In genomic region chr1:225772323-225772768, GRCh38 we compare ENCODE assay signal across 1 cellular context.
TF ChIP-seq lines count a peak whose summit lies in the region.

No MANE protein-coding gene starts in this region.

TF ChIP-seq in K562, 482 proteins besides CTCF, POLR2A, EP300 and RAD21 (continued from another document and continues in another):
- TF ChIP-seq, protein P1, sequence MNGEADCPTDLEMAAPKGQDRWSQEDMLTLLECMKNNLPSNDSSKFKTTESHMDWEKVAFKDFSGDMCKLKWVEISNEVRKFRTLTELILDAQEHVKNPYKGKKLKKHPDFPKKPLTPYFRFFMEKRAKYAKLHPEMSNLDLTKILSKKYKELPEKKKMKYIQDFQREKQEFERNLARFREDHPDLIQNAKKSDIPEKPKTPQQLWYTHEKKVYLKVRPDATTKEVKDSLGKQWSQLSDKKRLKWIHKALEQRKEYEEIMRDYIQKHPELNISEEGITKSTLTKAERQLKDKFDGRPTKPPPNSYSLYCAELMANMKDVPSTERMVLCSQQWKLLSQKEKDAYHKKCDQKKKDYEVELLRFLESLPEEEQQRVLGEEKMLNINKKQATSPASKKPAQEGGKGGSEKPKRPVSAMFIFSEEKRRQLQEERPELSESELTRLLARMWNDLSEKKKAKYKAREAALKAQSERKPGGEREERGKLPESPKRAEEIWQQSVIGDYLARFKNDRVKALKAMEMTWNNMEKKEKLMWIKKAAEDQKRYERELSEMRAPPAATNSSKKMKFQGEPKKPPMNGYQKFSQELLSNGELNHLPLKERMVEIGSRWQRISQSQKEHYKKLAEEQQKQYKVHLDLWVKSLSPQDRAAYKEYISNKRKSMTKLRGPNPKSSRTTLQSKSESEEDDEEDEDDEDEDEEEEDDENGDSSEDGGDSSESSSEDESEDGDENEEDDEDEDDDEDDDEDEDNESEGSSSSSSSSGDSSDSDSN (IDR thresholded peaks at IDR 0.05; ENCODE audit: borderline replicate concordance in 1 of 2, low read depth in 2 of 2, low read length in 2 of 2): 0 out of 4 replicates have a peak, but pooled peaks of 1 of the 2 experiments have one; percentile 41
- no peak for TF ChIP-seq MCM7 (IDR thresholded peaks at IDR 0.05)
- TF ChIP-seq ZNF696 (CRISPR knock-in tag; conservative IDR thresholded peaks at IDR 0.05): no peak
- TF ChIP-seq ZNF699 (CRISPR knock-in tag; IDR thresholded peaks at IDR 0.05; ENCODE audit: insufficient replicate concordance): no peak
- TF ChIP-seq TFE3 (CRISPR knock-in tag; IDR thresholded peaks at IDR 0.05): no peak
- TF ChIP-seq SP2 (IDR thresholded peaks at IDR 0.05; ENCODE audit: extremely low read depth, low read depth, low read length, poor library complexity, severe bottlenecking): no peak
- no peak for TF ChIP-seq BHLHE40 (IDR thresholded peaks at IDR 0.05; ENCODE audit: low read length)
- TF ChIP-seq SRSF7 (optimal IDR thresholded peaks at IDR 0.05; ENCODE audit: low read depth, low read length): no peak
- TF ChIP-seq TRIM28 (IDR thresholded peaks at IDR 0.05): no peak
- TF ChIP-seq EP400 (IDR thresholded peaks at IDR 0.05): no peak
- TF ChIP-seq ZC3H11A (IDR thresholded peaks at IDR 0.05; ENCODE audit: low read depth, low read length): no peak
- no peak for TF ChIP-seq ZNF431 (CRISPR knock-in tag; IDR thresholded peaks at IDR 0.05)
- peak; percentile 92 for TF ChIP-seq SMC3 (conservative IDR thresholded peaks at IDR 0.05; ENCODE audit: insufficient read depth, low read depth, low read length)
- peak in 1 of 2 experiments; percentile 61; a peak in 1 of 4 replicates for TF ChIP-seq RCOR1 (IDR thresholded peaks at IDR 0.05; ENCODE audit: borderline replicate concordance in 1 of 2, low read depth in 2 of 2, low read length in 2 of 2)
- no peak for TF ChIP-seq ZNF140 (CRISPR knock-in tag; IDR thresholded peaks at IDR 0.05)
- TF ChIP-seq CXXC5 (CRISPR knock-in tag; IDR thresholded peaks at IDR 0.05): 0 out of 2 replicates have a peak, but pooled peaks have one; percentile 20
- 0 out of 2 replicates have a peak, but pooled peaks have one; percentile 25 for TF ChIP-seq ZHX1 (conservative IDR thresholded peaks at IDR 0.05; ENCODE audit: low read length)
- no peak for TF ChIP-seq SAP30 (IDR thresholded peaks at IDR 0.05; ENCODE audit: borderline replicate concordance, insufficient read depth, low read depth, low read length, poor library complexity, severe bottlenecking)
- no peak for TF ChIP-seq NR2C2 (CRISPR knock-in tag; IDR thresholded peaks at IDR 0.05)
- no peak for TF ChIP-seq NR2C2 (tag; IDR thresholded peaks at IDR 0.05)
- 0 out of 2 replicates have a peak, but pooled peaks have one; percentile 38 for TF ChIP-seq CBX5 (IDR thresholded peaks at IDR 0.05; ENCODE audit: borderline replicate concordance, low read depth)
- peak; percentile 52; the same call in 1 of the 2 replicates for TF ChIP-seq JUND (IDR thresholded peaks at IDR 0.05; ENCODE audit: borderline replicate concordance, low read depth, low read length)
- TF ChIP-seq JUND (tag; IDR thresholded peaks at IDR 0.05; ENCODE audit: borderline replicate concordance, low read depth, low read length): 0 out of 3 replicates have a peak, but pooled peaks have one; percentile 9
- 0 out of 2 replicates have a peak, but pooled peaks have one; percentile 38 for TF ChIP-seq ZKSCAN1 (IDR thresholded peaks at IDR 0.05; ENCODE audit: low read depth, low read length)
- TF ChIP-seq, protein P2, sequence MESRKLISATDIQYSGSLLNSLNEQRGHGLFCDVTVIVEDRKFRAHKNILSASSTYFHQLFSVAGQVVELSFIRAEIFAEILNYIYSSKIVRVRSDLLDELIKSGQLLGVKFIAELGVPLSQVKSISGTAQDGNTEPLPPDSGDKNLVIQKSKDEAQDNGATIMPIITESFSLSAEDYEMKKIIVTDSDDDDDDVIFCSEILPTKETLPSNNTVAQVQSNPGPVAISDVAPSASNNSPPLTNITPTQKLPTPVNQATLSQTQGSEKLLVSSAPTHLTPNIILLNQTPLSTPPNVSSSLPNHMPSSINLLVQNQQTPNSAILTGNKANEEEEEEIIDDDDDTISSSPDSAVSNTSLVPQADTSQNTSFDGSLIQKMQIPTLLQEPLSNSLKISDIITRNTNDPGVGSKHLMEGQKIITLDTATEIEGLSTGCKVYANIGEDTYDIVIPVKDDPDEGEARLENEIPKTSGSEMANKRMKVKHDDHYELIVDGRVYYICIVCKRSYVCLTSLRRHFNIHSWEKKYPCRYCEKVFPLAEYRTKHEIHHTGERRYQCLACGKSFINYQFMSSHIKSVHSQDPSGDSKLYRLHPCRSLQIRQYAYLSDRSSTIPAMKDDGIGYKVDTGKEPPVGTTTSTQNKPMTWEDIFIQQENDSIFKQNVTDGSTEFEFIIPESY (CRISPR knock-in tag; IDR thresholded peaks at IDR 0.05): peak; percentile 78
- TF ChIP-seq, protein P3, sequence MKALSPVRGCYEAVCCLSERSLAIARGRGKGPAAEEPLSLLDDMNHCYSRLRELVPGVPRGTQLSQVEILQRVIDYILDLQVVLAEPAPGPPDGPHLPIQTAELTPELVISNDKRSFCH (CRISPR knock-in tag; IDR thresholded peaks at IDR 0.05): no peak
- TF ChIP-seq, protein P3 (tag; IDR thresholded peaks at IDR 0.05): no peak
- TF ChIP-seq TAF9B (IDR thresholded peaks at IDR 0.05; ENCODE audit: partially characterized antibody): no peak
- peak; percentile 64; the same call in 1 of the 2 replicates for TF ChIP-seq CREM (IDR thresholded peaks at IDR 0.05; ENCODE audit: low read depth)
- TF ChIP-seq SMAD2 (IDR thresholded peaks at IDR 0.05; ENCODE audit: low read depth, low read length): no peak
- TF ChIP-seq YBX1 (IDR thresholded peaks at IDR 0.05): no peak
- TF ChIP-seq DIDO1 (tag; IDR thresholded peaks at IDR 0.05; ENCODE audit: low read depth): no peak
- no peak for TF ChIP-seq THRB (CRISPR knock-in tag; conservative IDR thresholded peaks at IDR 0.05)
- TF ChIP-seq ARID2 (IDR thresholded peaks at IDR 0.05): peak; percentile 54; the same call in 1 of the 2 replicates
- TF ChIP-seq TCF7L2 (IDR thresholded peaks at IDR 0.05; ENCODE audit: low read depth, low read length): no peak
- no peak for TF ChIP-seq KHSRP (IDR thresholded peaks at IDR 0.05)
- TF ChIP-seq, protein P4, sequence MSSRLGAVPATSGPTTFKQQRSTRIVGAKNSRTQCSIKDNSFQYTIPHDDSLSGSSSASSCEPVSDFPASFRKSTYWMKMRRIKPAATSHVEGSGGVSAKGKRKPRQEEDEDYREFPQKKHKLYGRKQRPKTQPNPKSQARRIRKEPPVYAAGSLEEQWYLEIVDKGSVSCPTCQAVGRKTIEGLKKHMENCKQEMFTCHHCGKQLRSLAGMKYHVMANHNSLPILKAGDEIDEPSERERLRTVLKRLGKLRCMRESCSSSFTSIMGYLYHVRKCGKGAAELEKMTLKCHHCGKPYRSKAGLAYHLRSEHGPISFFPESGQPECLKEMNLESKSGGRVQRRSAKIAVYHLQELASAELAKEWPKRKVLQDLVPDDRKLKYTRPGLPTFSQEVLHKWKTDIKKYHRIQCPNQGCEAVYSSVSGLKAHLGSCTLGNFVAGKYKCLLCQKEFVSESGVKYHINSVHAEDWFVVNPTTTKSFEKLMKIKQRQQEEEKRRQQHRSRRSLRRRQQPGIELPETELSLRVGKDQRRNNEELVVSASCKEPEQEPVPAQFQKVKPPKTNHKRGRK (tag; IDR thresholded peaks at IDR 0.05): peak; percentile 61; the same call in 1 of the 2 replicates
- no peak for TF ChIP-seq XRCC4 (IDR thresholded peaks at IDR 0.05; ENCODE audit: extremely low read depth, insufficient read depth, insufficient read length)
- no peak; the same call in 1 of the 2 replicates for TF ChIP-seq STAG1 (CRISPR knock-in tag; IDR thresholded peaks at IDR 0.05; ENCODE audit: borderline replicate concordance)
- TF ChIP-seq, protein P5, sequence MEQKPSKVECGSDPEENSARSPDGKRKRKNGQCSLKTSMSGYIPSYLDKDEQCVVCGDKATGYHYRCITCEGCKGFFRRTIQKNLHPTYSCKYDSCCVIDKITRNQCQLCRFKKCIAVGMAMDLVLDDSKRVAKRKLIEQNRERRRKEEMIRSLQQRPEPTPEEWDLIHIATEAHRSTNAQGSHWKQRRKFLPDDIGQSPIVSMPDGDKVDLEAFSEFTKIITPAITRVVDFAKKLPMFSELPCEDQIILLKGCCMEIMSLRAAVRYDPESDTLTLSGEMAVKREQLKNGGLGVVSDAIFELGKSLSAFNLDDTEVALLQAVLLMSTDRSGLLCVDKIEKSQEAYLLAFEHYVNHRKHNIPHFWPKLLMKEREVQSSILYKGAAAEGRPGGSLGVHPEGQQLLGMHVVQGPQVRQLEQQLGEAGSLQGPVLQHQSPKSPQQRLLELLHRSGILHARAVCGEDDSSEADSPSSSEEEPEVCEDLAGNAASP (IDR thresholded peaks at IDR 0.05): no peak
- TF ChIP-seq PTTG1 (tag; IDR thresholded peaks at IDR 0.05; ENCODE audit: low read depth): no peak
- TF ChIP-seq ZNF398 (CRISPR knock-in tag; IDR thresholded peaks at IDR 0.05): no peak
- peak; percentile 83 for TF ChIP-seq TEAD4 (IDR thresholded peaks at IDR 0.05; ENCODE audit: low read length)
- TF ChIP-seq TEAD4 (CRISPR knock-in tag; IDR thresholded peaks at IDR 0.05; ENCODE audit: borderline replicate concordance): no peak
- TF ChIP-seq ZNF766 (CRISPR knock-in tag; conservative IDR thresholded peaks at IDR 0.05): no peak
- peak; percentile 30; the same call in 1 of the 2 replicates for TF ChIP-seq BMI1 (IDR thresholded peaks at IDR 0.05; ENCODE audit: low read length)
- peak; percentile 52 for TF ChIP-seq ZFP36 (IDR thresholded peaks at IDR 0.05; ENCODE audit: low read depth, low read length, partially characterized antibody)
- no peak for TF ChIP-seq ZNF449 (CRISPR knock-in tag; IDR thresholded peaks at IDR 0.05)
- TF ChIP-seq ZNF77 (CRISPR knock-in tag; IDR thresholded peaks at IDR 0.05): no peak
- TF ChIP-seq BRD9 (IDR thresholded peaks at IDR 0.05; ENCODE audit: low read depth, partially characterized antibody): no peak
- no peak for TF ChIP-seq TSC22D4 (tag; IDR thresholded peaks at IDR 0.05)
